In genomic region chr19:34757441-34757840, GRCh38 we compare ENCODE assay signal across 29 cellular contexts.
"Had no signal": no experiment of that assay in that cellular context is flagged by ENCODE, and none has a peak within 500 bp of the region (broad histone marks: within the 10 kb centered on the region; RNA-seq: fewer than 3 reads in every experiment).

No MANE protein-coding gene starts in this region.

- H3K4me1 ChIP-seq: parathyroid adenoma, psoas muscle, spleen, thyroid gland, tibial nerve, upper lobe of left lung, vagina had no signal

- ATAC-seq: naive thymus-derived CD8-positive, alpha-beta T cell; natural killer cell treated with Interleukin-12 subunit alpha and Interleukin-12 subunit beta and Interleukin-15 and Interleukin-18, amount 100 ng/mL, for 72 hours; psoas muscle; right cardiac atrium; sciatic nerve; stimulated activated memory B cell treated with anti-CD40 and anti-IgM and Interleukin-4, amounts not matched to agents 10 μg/mL and 1 μg/mL and 100 μg/mL, for 72 hours; stimulated activated naive CD8-positive, alpha-beta T cell treated with anti-CD3 and anti-CD28 coated beads, Interleukin-15, amount 100 ng/mL, for 72 hours; stimulated activated naive CD8-positive, alpha-beta T cell treated with anti-CD3 and anti-CD28 coated beads, Interleukin-15, Interleukin-2, amounts not matched to agents 100 U/mL and 50 U/mL, for 24 hours had no signal

- H3K9ac ChIP-seq: parathyroid adenoma had no signal

- H3K36me3 ChIP-seq: neutrophil, ovary had no signal

- H3K4me3 ChIP-seq: ovary, psoas muscle, skin epidermis, smooth muscle cell, spleen, thoracic aorta, thyroid gland, tibial nerve, upper lobe of left lung, vagina had no signal

- H3K27me3 ChIP-seq: neutrophil, ovary, spleen, thyroid gland, tibial nerve, upper lobe of left lung, vagina had no signal

- H3K27ac ChIP-seq: neutrophil, ovary, parathyroid adenoma, psoas muscle, skin epidermis, spleen, thoracic aorta, thyroid gland, tibial nerve, upper lobe of left lung, vagina had no signal

- DNase-seq: naive thymus-derived CD8-positive, alpha-beta T cell; nephron progenitor cell; occipital lobe; ovary; posterior cingulate gyrus; psoas muscle; right cardiac atrium; spleen; stimulated activated CD4-positive, alpha-beta T cell treated with anti-CD3 and anti-CD28 coated beads, Interleukin-12 subunit alpha, Interleukin-12 subunit beta, amount 100 ng/mL, for 4 hours; stimulated activated CD4-positive, alpha-beta T cell treated with anti-CD3 and anti-CD28 coated beads, Interleukin-1b, Interleukin-23, amount 100 ng/mL, for 48 hours; stimulated activated CD4-positive, alpha-beta T cell treated with anti-CD3 and anti-CD28 coated beads, Interleukin-4, amount 100 ng/mL, for 1 hour; stimulated activated CD4-positive, alpha-beta T cell treated with anti-CD3 and anti-CD28 coated beads, Interleukin-4, amount 100 ng/mL, for 4 hours; stimulated activated CD8-positive, alpha-beta memory T cell treated with anti-CD3 and anti-CD28 coated beads, Interleukin-4, amount 100 ng/mL, for 48 hours; stimulated activated naive CD4-positive, alpha-beta T cell; stimulated activated naive CD8-positive, alpha-beta T cell treated with anti-CD3 and anti-CD28 coated beads, Interleukin-15, amount 100 ng/mL, for 72 hours; stimulated activated naive CD8-positive, alpha-beta T cell treated with anti-CD3 and anti-CD28 coated beads, Interleukin-15, Interleukin-2, amounts not matched to agents 100 U/mL and 50 U/mL, for 24 hours; thyroid gland; trophoblast cell; upper lobe of left lung had no signal
